ENCODE assay signal across 8 cellular contexts in genomic region chr13:112893570-112894422, GRCh38.
DNase-seq lines count a peak whose midpoint lies in the region; ATAC-seq and TF ChIP-seq lines count a peak whose summit lies in the region.

No MANE protein-coding gene starts in this region.

- intact Hi-C loops in left ventricle myocardium superior (cut with micrococcal nuclease) = no loop called here
- intact Hi-C loops in activated T-helper 1 cell treated with anti-CD3 and anti-CD28 coated beads, Interleukin-12 subunit alpha, Interleukin-12 subunit beta, Interleukin-2, Interleukin-4 antibody, amounts not matched to agents 30 ng/mL and 10 ng/mL and 1 ng/mL, durations not matched to agents 14 hours and 24 hours and 36 hours (cut with micrococcal nuclease) = no loop called here

- no peaks in the 10 kb centered on the region for H3K9me3 Mint-ChIP-seq in activated T-cell treated with anti-CD3 and anti-CD28 coated beads, Interleukin-2, amount 50 U/mL, for 72 hours
- no peaks in the 10 kb centered on the region for H3K9me3 Mint-ChIP-seq in activated T-helper 1 cell treated with anti-CD3 and anti-CD28 coated beads, Interleukin-12 subunit alpha, Interleukin-12 subunit beta, Interleukin-2, Interleukin-4 antibody, amounts not matched to agents 30 ng/mL and 10 ng/mL and 1 ng/mL, durations not matched to agents 14 hours and 24 hours and 36 hours

- no peaks in the 10 kb centered on the region for H3K36me3 Mint-ChIP-seq in activated T-cell treated with anti-CD3 and anti-CD28 coated beads, Interleukin-2, amount 50 U/mL, for 72 hours (ENCODE audit: insufficient read depth in 2 of 2)
- no peaks in the 10 kb centered on the region for H3K36me3 Mint-ChIP-seq in activated T-helper 1 cell treated with anti-CD3 and anti-CD28 coated beads, Interleukin-12 subunit alpha, Interleukin-12 subunit beta, Interleukin-2, Interleukin-4 antibody, amounts not matched to agents 30 ng/mL and 10 ng/mL and 1 ng/mL, durations not matched to agents 14 hours and 24 hours and 36 hours (ENCODE audit: low read depth)

- peaks cover 15% of the 10 kb centered on the region for H3K27me3 Mint-ChIP-seq in activated T-cell treated with anti-CD3 and anti-CD28 coated beads, Interleukin-2, amount 50 U/mL, for 72 hours (ENCODE audit: low read depth)
- H3K27me3 Mint-ChIP-seq in activated T-helper 1 cell treated with anti-CD3 and anti-CD28 coated beads, Interleukin-12 subunit alpha, Interleukin-12 subunit beta, Interleukin-2, Interleukin-4 antibody, amounts not matched to agents 30 ng/mL and 10 ng/mL and 1 ng/mL, durations not matched to agents 14 hours and 24 hours and 36 hours (ENCODE audit: insufficient read depth) = peaks cover 15% of the 10 kb centered on the region

- TF ChIP-seq POLR2A in NB4 (IDR thresholded peaks at IDR 0.05; ENCODE audit: extremely low read depth, insufficient read length) = peak; percentile 11

- peak overlapping the region in 1 of 2 donors; percentile 45 for H3K4me3 Mint-ChIP-seq in activated T-cell treated with anti-CD3 and anti-CD28 coated beads, Interleukin-2, amount 50 U/mL, for 72 hours
- H3K4me3 Mint-ChIP-seq in activated T-helper 1 cell treated with anti-CD3 and anti-CD28 coated beads, Interleukin-12 subunit alpha, Interleukin-12 subunit beta, Interleukin-2, Interleukin-4 antibody, amounts not matched to agents 30 ng/mL and 10 ng/mL and 1 ng/mL, durations not matched to agents 14 hours and 24 hours and 36 hours = no peak overlapping the region

- DNase-seq in COLO668 (lab: John Stamatoyannopoulos, UW; ENCODE audit: unreplicated experiment) (peak; percentile 95), NB4 (ENCODE audit: low read depth) (peak; percentile 33), left ventricle myocardium superior (peak; percentile 53), retinal pigment epithelial cell (ENCODE audit: low read depth) (peak; percentile 65)
- DNase-seq in activated T-cell treated with anti-CD3 and anti-CD28 coated beads, Interleukin-2, amount 50 U/mL, for 72 hours = peak; percentile 34 to 41
- DNase-seq in activated T-helper 1 cell treated with anti-CD3 and anti-CD28 coated beads, Interleukin-12 subunit alpha, Interleukin-12 subunit beta, Interleukin-2, Interleukin-4 antibody, amounts not matched to agents 30 ng/mL and 10 ng/mL and 1 ng/mL, durations not matched to agents 14 hours and 24 hours and 36 hours (ENCODE audit: low spot score) = no peak

- TF ChIP-seq CTCF in NB4 (IDR thresholded peaks at IDR 0.05; ENCODE audit: low read depth, low read length) (no peak), retinal pigment epithelial cell (conservative IDR thresholded peaks at IDR 0.05; ENCODE audit: low read depth, low read length) (no peak)

- H3K27ac Mint-ChIP-seq in activated T-cell treated with anti-CD3 and anti-CD28 coated beads, Interleukin-2, amount 50 U/mL, for 72 hours = no peak overlapping the region
- no peak overlapping the region for H3K27ac Mint-ChIP-seq in activated T-helper 1 cell treated with anti-CD3 and anti-CD28 coated beads, Interleukin-12 subunit alpha, Interleukin-12 subunit beta, Interleukin-2, Interleukin-4 antibody, amounts not matched to agents 30 ng/mL and 10 ng/mL and 1 ng/mL, durations not matched to agents 14 hours and 24 hours and 36 hours

- ATAC-seq in GM19395 (IDR thresholded peaks at IDR 0.05; ENCODE audit: unreplicated experiment) = peak; percentile 53
- ATAC-seq in activated T-cell treated with anti-CD3 and anti-CD28 coated beads, Interleukin-2, amount 50 U/mL, for 72 hours (replicated peaks in 1 of 2) = peak; percentile 69 to 72
- ATAC-seq in left ventricle myocardium superior = peak; percentile 66
- no peak for ATAC-seq in GM18517 (IDR thresholded peaks at IDR 0.05; ENCODE audit: unreplicated experiment)

- H3K4me1 Mint-ChIP-seq in activated T-cell treated with anti-CD3 and anti-CD28 coated beads, Interleukin-2, amount 50 U/mL, for 72 hours (ENCODE audit: low read depth) = no peaks in the 10 kb centered on the region
- H3K4me1 Mint-ChIP-seq in activated T-helper 1 cell treated with anti-CD3 and anti-CD28 coated beads, Interleukin-12 subunit alpha, Interleukin-12 subunit beta, Interleukin-2, Interleukin-4 antibody, amounts not matched to agents 30 ng/mL and 10 ng/mL and 1 ng/mL, durations not matched to agents 14 hours and 24 hours and 36 hours (ENCODE audit: low read depth) = peaks cover 7% of the 10 kb centered on the region

- H3K4me3 ChIP-seq in NB4 (ENCODE audit: low read depth, low read length) (no peak overlapping the region), retinal pigment epithelial cell (ENCODE audit: low read length) (peak overlapping the region; percentile 47)
